ENCODE assay signal across 1 cellular context in the genomic region with DNA sequence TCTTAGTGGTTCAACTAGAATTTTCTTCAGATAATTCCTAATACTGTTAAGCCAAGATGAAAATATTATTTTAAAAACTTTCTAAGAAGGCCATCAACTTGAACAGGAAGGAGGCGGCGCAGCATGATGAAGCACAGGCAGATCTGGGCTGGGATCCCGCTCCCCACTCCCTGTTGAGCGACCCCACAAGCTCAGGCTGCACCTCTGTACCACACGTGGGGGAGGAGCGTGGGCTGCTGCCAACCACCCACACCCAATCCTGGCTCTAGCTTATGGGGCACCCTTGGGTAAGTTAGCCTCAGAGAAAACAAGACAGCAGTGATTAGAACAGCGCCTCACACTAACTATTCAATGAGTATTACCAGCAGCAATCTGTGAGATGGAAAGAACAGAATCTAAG.
TF ChIP-seq lines count a peak whose summit lies in the region.

No MANE protein-coding gene starts in this region.

TF ChIP-seq in WTC11, 78 proteins besides CTCF, POLR2A, EP300 and RAD21:
- TF ChIP-seq, protein P1, sequence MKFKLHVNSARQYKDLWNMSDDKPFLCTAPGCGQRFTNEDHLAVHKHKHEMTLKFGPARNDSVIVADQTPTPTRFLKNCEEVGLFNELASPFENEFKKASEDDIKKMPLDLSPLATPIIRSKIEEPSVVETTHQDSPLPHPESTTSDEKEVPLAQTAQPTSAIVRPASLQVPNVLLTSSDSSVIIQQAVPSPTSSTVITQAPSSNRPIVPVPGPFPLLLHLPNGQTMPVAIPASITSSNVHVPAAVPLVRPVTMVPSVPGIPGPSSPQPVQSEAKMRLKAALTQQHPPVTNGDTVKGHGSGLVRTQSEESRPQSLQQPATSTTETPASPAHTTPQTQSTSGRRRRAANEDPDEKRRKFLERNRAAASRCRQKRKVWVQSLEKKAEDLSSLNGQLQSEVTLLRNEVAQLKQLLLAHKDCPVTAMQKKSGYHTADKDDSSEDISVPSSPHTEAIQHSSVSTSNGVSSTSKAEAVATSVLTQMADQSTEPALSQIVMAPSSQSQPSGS (CRISPR knock-in tag; IDR thresholded peaks at IDR 0.05; ENCODE audit: borderline replicate concordance, low read depth), result no peak
- TF ChIP-seq TCF7 (CRISPR knock-in tag; IDR thresholded peaks at IDR 0.05; ENCODE audit: low read depth) (no peak), FOXJ3 (CRISPR knock-in tag; IDR thresholded peaks at IDR 0.05; ENCODE audit: borderline replicate concordance) (no peak), E2F4 (CRISPR knock-in tag; IDR thresholded peaks at IDR 0.05; ENCODE audit: borderline replicate concordance, low read depth) (no peak), SOX15 (CRISPR knock-in tag; IDR thresholded peaks at IDR 0.05) (no peak), CREB1 (CRISPR knock-in tag; IDR thresholded peaks at IDR 0.05) (no peak), ZNF416 (CRISPR knock-in tag; IDR thresholded peaks at IDR 0.05) (no peak), MXD4 (CRISPR knock-in tag; IDR thresholded peaks at IDR 0.05; ENCODE audit: borderline replicate concordance) (no peak), JUN (CRISPR knock-in tag; IDR thresholded peaks at IDR 0.05) (no peak), ATF1 (CRISPR knock-in tag; IDR thresholded peaks at IDR 0.05) (no peak)
- TF ChIP-seq, protein P2, sequence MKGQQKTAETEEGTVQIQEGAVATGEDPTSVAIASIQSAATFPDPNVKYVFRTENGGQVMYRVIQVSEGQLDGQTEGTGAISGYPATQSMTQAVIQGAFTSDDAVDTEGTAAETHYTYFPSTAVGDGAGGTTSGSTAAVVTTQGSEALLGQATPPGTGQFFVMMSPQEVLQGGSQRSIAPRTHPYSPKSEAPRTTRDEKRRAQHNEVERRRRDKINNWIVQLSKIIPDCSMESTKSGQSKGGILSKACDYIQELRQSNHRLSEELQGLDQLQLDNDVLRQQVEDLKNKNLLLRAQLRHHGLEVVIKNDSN (CRISPR knock-in tag; IDR thresholded peaks at IDR 0.05), result no peak
- TF ChIP-seq, protein P3, sequence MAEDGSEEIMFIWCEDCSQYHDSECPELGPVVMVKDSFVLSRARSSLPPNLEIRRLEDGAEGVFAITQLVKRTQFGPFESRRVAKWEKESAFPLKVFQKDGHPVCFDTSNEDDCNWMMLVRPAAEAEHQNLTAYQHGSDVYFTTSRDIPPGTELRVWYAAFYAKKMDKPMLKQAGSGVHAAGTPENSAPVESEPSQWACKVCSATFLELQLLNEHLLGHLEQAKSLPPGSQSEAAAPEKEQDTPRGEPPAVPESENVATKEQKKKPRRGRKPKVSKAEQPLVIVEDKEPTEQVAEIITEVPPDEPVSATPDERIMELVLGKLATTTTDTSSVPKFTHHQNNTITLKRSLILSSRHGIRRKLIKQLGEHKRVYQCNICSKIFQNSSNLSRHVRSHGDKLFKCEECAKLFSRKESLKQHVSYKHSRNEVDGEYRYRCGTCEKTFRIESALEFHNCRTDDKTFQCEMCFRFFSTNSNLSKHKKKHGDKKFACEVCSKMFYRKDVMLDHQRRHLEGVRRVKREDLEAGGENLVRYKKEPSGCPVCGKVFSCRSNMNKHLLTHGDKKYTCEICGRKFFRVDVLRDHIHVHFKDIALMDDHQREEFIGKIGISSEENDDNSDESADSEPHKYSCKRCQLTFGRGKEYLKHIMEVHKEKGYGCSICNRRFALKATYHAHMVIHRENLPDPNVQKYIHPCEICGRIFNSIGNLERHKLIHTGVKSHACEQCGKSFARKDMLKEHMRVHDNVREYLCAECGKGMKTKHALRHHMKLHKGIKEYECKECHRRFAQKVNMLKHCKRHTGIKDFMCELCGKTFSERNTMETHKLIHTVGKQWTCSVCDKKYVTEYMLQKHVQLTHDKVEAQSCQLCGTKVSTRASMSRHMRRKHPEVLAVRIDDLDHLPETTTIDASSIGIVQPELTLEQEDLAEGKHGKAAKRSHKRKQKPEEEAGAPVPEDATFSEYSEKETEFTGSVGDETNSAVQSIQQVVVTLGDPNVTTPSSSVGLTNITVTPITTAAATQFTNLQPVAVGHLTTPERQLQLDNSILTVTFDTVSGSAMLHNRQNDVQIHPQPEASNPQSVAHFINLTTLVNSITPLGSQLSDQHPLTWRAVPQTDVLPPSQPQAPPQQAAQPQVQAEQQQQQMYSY (CRISPR knock-in tag; IDR thresholded peaks at IDR 0.05), result no peak
- TF ChIP-seq, protein P4, sequence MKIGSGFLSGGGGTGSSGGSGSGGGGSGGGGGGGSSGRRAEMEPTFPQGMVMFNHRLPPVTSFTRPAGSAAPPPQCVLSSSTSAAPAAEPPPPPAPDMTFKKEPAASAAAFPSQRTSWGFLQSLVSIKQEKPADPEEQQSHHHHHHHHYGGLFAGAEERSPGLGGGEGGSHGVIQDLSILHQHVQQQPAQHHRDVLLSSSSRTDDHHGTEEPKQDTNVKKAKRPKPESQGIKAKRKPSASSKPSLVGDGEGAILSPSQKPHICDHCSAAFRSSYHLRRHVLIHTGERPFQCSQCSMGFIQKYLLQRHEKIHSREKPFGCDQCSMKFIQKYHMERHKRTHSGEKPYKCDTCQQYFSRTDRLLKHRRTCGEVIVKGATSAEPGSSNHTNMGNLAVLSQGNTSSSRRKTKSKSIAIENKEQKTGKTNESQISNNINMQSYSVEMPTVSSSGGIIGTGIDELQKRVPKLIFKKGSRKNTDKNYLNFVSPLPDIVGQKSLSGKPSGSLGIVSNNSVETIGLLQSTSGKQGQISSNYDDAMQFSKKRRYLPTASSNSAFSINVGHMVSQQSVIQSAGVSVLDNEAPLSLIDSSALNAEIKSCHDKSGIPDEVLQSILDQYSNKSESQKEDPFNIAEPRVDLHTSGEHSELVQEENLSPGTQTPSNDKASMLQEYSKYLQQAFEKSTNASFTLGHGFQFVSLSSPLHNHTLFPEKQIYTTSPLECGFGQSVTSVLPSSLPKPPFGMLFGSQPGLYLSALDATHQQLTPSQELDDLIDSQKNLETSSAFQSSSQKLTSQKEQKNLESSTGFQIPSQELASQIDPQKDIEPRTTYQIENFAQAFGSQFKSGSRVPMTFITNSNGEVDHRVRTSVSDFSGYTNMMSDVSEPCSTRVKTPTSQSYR (CRISPR knock-in tag; IDR thresholded peaks at IDR 0.05), result no peak
- TF ChIP-seq, protein P5, sequence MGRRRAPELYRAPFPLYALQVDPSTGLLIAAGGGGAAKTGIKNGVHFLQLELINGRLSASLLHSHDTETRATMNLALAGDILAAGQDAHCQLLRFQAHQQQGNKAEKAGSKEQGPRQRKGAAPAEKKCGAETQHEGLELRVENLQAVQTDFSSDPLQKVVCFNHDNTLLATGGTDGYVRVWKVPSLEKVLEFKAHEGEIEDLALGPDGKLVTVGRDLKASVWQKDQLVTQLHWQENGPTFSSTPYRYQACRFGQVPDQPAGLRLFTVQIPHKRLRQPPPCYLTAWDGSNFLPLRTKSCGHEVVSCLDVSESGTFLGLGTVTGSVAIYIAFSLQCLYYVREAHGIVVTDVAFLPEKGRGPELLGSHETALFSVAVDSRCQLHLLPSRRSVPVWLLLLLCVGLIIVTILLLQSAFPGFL (CRISPR knock-in tag; IDR thresholded peaks at IDR 0.05; ENCODE audit: borderline replicate concordance), result no peak
- TF ChIP-seq, protein P6, sequence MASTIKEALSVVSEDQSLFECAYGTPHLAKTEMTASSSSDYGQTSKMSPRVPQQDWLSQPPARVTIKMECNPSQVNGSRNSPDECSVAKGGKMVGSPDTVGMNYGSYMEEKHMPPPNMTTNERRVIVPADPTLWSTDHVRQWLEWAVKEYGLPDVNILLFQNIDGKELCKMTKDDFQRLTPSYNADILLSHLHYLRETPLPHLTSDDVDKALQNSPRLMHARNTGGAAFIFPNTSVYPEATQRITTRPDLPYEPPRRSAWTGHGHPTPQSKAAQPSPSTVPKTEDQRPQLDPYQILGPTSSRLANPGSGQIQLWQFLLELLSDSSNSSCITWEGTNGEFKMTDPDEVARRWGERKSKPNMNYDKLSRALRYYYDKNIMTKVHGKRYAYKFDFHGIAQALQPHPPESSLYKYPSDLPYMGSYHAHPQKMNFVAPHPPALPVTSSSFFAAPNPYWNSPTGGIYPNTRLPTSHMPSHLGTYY (CRISPR knock-in tag; IDR thresholded peaks at IDR 0.05), result no peak
- TF ChIP-seq, protein P7, sequence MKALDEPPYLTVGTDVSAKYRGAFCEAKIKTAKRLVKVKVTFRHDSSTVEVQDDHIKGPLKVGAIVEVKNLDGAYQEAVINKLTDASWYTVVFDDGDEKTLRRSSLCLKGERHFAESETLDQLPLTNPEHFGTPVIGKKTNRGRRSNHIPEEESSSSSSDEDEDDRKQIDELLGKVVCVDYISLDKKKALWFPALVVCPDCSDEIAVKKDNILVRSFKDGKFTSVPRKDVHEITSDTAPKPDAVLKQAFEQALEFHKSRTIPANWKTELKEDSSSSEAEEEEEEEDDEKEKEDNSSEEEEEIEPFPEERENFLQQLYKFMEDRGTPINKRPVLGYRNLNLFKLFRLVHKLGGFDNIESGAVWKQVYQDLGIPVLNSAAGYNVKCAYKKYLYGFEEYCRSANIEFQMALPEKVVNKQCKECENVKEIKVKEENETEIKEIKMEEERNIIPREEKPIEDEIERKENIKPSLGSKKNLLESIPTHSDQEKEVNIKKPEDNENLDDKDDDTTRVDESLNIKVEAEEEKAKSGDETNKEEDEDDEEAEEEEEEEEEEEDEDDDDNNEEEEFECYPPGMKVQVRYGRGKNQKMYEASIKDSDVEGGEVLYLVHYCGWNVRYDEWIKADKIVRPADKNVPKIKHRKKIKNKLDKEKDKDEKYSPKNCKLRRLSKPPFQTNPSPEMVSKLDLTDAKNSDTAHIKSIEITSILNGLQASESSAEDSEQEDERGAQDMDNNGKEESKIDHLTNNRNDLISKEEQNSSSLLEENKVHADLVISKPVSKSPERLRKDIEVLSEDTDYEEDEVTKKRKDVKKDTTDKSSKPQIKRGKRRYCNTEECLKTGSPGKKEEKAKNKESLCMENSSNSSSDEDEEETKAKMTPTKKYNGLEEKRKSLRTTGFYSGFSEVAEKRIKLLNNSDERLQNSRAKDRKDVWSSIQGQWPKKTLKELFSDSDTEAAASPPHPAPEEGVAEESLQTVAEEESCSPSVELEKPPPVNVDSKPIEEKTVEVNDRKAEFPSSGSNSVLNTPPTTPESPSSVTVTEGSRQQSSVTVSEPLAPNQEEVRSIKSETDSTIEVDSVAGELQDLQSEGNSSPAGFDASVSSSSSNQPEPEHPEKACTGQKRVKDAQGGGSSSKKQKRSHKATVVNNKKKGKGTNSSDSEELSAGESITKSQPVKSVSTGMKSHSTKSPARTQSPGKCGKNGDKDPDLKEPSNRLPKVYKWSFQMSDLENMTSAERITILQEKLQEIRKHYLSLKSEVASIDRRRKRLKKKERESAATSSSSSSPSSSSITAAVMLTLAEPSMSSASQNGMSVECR (CRISPR knock-in tag; IDR thresholded peaks at IDR 0.05; ENCODE audit: borderline replicate concordance), result no peak
